ENCODE assay signal across 8 cellular contexts in genomic region chr11:134033696-134034491, GRCh38. TPM values are rescaled to one million over a fixed set of nuclear protein-coding genes. Genes with fewer than 3 reads are reported as not detected.
DNase-seq lines count a peak whose midpoint lies in the region; ATAC-seq lines count a peak whose summit lies in the region.

No MANE protein-coding gene starts in this region.

- H3K9me3 Mint-ChIP-seq in immature natural killer cell = no peaks in the 10 kb centered on the region

- H3K36me3 Mint-ChIP-seq in immature natural killer cell = no peaks in the 10 kb centered on the region

- peaks cover 47 to 53% of the 10 kb centered on the region in 2 donors for H3K4me1 Mint-ChIP-seq in immature natural killer cell

- no peaks in the 10 kb centered on the region for H3K36me3 ChIP-seq in skeletal muscle tissue (ENCODE audit: control insufficient read depth in 3 of 3, insufficient read depth in 3 of 3, low read length in 3 of 3)

- H3K9me3 ChIP-seq in skeletal muscle tissue (ENCODE audit: control insufficient read depth in 3 of 3, low read length in 3 of 3) = no peaks in the 10 kb centered on the region

- H3K27ac Mint-ChIP-seq in immature natural killer cell = peak overlapping the region in 5 of 6 donors; percentile 5 to 83 (median 49)

- peak overlapping the region; percentile 38 to 64 (median 47) for H3K4me3 Mint-ChIP-seq in immature natural killer cell

- peak overlapping the region; percentile 58 to 75 (median 67) for H3K9ac ChIP-seq in skeletal muscle tissue (ENCODE audit: low read depth in 1 of 3, low read length in 3 of 3)

- peak overlapping the region; percentile 48 to 65 (median 53) for H3K4me3 ChIP-seq in skeletal muscle tissue (ENCODE audit: low read length in 3 of 3)

- H3K27ac ChIP-seq in skeletal muscle tissue (ENCODE audit: low read depth, low read length) = peak overlapping the region; percentile 70

- peaks cover 3 to 10% (median 9%) of the 10 kb centered on the region in 3 donors for H3K27me3 Mint-ChIP-seq in immature natural killer cell (ENCODE audit: low read depth in 3 of 3)

- H3K27me3 ChIP-seq in skeletal muscle tissue (ENCODE audit: control insufficient read depth in 3 of 3, insufficient read depth in 3 of 3, low read length in 3 of 3) = peaks cover 0 to 6% (median 6%) of the 10 kb centered on the region in 3 donors

- peak; percentile 76 for DNase-seq in GF-D8 (lab: John Stamatoyannopoulos, UW)
- DNase-seq in NCI-H2081 (lab: John Stamatoyannopoulos, UW) = peak; percentile 95 to 98
- DNase-seq in activated CD4-positive, CD25-positive, alpha-beta regulatory T cell (lab: John Stamatoyannopoulos, UW) = peak; percentile 18 to 43 (median 34)
- DNase-seq in central memory CD4-positive, alpha-beta T cell = peak; percentile 45
- DNase-seq in immature natural killer cell = peak; percentile 18 to 30 (median 26)

- ATAC-seq in HG02870 (IDR thresholded peaks at IDR 0.05; ENCODE audit: unreplicated experiment) (peak; percentile 67), HG02970 (IDR thresholded peaks at IDR 0.05; ENCODE audit: low FRiP score, unreplicated experiment) (no peak)

- H3K4me1 ChIP-seq in skeletal muscle tissue (ENCODE audit: control insufficient read depth in 3 of 3, insufficient read depth in 3 of 3, low read length in 3 of 3) = peaks cover 29 to 52% (median 51%) of the 10 kb centered on the region in 3 donors

RNA-seq across cellular contexts. Expression of gene JAM3, which starts 35.0 kb away (rescaled TPM):
- 1 to 10 TPM in 2 of 3 donors, not detected in 1; 1.6 to 1.9 TPM for polyA plus RNA-seq in immature natural killer cell
- total RNA-seq in skeletal muscle tissue = 65.8 TPM

Comparison
In these comparisons a context has a peak if more than half of its experiments do, and no peak if none do; other contexts are left out.
1. DNase-seq: peak in every context shown above with its lines; median percentile 96 in NCI-H2081; 76 in GF-D8; 45 in central memory CD4-positive, alpha-beta T cell; 34 in activated CD4-positive, CD25-positive, alpha-beta regulatory T cell; 26 in immature natural killer cell.